In genomic region chr12:82359115-82359478, GRCh38 we compare ENCODE assay signal across 1 cellular context.
TF ChIP-seq lines count a peak whose summit lies in the region.

No MANE protein-coding gene starts in this region.

TF ChIP-seq in GM23338, 12 proteins besides CTCF, POLR2A, EP300 and RAD21 (continued from another document):
- no peak for TF ChIP-seq ZNF462 (CRISPR knock-in tag; IDR thresholded peaks at IDR 0.05)
- no peak for TF ChIP-seq EZH2phosphoT487 (IDR thresholded peaks at IDR 0.05; ENCODE audit: unreplicated experiment)
- no peak for TF ChIP-seq STAT1 (IDR thresholded peaks at IDR 0.05; ENCODE audit: unreplicated experiment)
- no peak for TF ChIP-seq EZH2 (IDR thresholded peaks at IDR 0.05; ENCODE audit: low read depth, unreplicated experiment)
- no peak for TF ChIP-seq CREB1 (CRISPR knock-in tag; IDR thresholded peaks at IDR 0.05; ENCODE audit: low read depth)
